ENCODE assay signal across 1 cellular context in the genomic region with DNA sequence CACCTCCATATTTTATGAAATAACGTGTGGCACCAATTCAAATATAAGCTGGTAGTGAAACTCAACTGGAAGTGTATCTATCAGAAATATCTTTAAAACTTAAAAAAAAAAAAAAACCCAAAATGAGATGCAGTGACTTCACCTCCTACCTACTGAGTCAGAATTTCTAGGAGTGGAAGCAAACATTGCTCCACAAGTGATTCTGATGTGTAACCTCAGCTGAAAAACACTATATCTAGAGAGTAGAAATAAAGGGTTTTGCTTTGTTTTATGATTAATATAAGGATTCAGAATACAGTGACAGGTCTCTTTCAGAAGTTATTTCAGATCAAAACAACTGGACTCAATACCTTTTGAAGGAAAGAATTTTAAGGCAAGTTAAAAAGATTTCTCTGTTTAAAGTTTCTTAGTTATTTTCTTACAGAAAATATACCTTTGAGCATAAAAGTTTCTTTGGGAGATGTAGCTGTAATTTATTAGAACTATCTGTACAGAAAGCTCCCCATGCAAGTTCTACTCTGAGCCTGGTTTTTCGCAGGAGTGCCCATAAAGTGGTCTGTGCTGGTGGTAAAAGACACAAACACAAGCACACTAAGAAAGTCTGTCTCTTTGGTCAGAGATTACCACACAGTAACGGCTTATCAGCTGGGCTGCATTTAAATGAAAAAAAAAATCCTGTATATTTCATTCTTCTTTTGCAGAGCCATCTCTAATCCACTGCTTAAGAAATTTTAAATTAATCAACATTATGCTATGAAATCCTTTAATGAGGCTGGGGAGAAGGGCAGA.
A peak's percentile ranks its signal among the peaks of the same experiment; 100 is the strongest.
TF ChIP-seq lines count a peak whose summit lies in the region.

No MANE protein-coding gene starts in this region.

TF ChIP-seq in K562, 482 proteins besides CTCF, POLR2A, EP300 and RAD21:
- TF ChIP-seq FOXM1 (IDR thresholded peaks at IDR 0.05; ENCODE audit: low read depth) (peak; percentile 27; the same call in 1 of the 2 replicates), FOXM1 (CRISPR knock-in tag; IDR thresholded peaks at IDR 0.05; ENCODE audit: low read depth) (no peak), MYBL2 (IDR thresholded peaks at IDR 0.05; ENCODE audit: low read depth) (peak; percentile 22; the same call in 1 of the 2 replicates), MYBL2 (CRISPR knock-in tag; IDR thresholded peaks at IDR 0.05; ENCODE audit: borderline replicate concordance) (no peak), BRD9 (IDR thresholded peaks at IDR 0.05; ENCODE audit: low read depth, partially characterized antibody) (no peak), MYC (IDR thresholded peaks at IDR 0.05; ENCODE audit: low read depth, low read length) (0 out of 2 replicates have a peak, but pooled peaks have one; percentile 3), MYC (CRISPR knock-in tag; IDR thresholded peaks at IDR 0.05; ENCODE audit: borderline replicate concordance, low read depth) (no peak), POU5F1 (IDR thresholded peaks at IDR 0.05; ENCODE audit: borderline replicate concordance, low read depth, low read length, partially characterized antibody) (no peak)
TF ChIP-seq in K562: peak in this region for 3.
